In the genomic region with DNA sequence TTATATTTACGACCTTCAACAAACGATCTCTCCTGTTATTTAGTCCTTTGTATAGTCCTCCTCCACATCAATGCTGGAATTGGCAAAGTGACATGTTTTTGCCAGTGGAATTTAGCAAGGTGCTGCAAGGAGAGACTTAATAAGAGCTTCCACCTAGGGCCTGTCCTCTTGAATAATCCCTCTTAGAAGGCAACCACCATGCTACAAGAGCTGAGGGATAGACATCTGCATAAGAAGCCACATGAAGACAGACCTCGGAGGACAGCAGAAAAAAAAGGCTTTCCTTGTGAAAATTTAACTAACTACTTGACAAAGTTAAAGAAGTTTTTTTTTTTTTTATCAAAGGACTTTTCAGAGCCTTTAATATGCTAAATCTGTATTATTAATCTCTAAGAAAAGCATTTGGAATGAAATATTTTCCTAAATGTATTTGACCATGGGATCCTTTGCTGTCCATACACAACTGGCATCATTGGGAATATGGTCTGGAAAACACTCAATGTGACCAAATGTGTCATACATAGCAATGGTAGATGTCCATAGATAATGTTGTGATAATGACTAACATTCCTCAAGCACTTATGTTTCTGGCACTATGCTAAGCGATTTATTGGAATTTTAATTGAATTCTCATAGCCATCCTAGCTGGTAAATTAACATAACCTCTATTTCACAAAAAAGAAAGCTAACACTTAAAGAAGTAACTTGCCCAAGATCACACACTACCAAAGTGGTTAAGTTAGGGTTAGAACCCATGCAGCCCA, we compare ENCODE assay signal across 1 cellular context.
TF ChIP-seq lines count a peak whose summit lies in the region.

No MANE protein-coding gene starts in this region.

TF ChIP-seq in WTC11, 78 proteins besides CTCF, POLR2A, EP300 and RAD21 (continued from another document):
- TF ChIP-seq, protein P1, sequence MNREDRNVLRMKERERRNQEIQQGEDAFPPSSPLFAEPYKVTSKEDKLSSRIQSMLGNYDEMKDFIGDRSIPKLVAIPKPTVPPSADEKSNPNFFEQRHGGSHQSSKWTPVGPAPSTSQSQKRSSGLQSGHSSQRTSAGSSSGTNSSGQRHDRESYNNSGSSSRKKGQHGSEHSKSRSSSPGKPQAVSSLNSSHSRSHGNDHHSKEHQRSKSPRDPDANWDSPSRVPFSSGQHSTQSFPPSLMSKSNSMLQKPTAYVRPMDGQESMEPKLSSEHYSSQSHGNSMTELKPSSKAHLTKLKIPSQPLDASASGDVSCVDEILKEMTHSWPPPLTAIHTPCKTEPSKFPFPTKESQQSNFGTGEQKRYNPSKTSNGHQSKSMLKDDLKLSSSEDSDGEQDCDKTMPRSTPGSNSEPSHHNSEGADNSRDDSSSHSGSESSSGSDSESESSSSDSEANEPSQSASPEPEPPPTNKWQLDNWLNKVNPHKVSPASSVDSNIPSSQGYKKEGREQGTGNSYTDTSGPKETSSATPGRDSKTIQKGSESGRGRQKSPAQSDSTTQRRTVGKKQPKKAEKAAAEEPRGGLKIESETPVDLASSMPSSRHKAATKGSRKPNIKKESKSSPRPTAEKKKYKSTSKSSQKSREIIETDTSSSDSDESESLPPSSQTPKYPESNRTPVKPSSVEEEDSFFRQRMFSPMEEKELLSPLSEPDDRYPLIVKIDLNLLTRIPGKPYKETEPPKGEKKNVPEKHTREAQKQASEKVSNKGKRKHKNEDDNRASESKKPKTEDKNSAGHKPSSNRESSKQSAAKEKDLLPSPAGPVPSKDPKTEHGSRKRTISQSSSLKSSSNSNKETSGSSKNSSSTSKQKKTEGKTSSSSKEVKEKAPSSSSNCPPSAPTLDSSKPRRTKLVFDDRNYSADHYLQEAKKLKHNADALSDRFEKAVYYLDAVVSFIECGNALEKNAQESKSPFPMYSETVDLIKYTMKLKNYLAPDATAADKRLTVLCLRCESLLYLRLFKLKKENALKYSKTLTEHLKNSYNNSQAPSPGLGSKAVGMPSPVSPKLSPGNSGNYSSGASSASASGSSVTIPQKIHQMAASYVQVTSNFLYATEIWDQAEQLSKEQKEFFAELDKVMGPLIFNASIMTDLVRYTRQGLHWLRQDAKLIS (CRISPR knock-in tag; IDR thresholded peaks at IDR 0.05; ENCODE audit: borderline replicate concordance) = no peak
- no peak for TF ChIP-seq HMGA2 (CRISPR knock-in tag; IDR thresholded peaks at IDR 0.05)
- TF ChIP-seq GABPB1 (CRISPR knock-in tag; IDR thresholded peaks at IDR 0.05) = no peak
- TF ChIP-seq, protein P2, sequence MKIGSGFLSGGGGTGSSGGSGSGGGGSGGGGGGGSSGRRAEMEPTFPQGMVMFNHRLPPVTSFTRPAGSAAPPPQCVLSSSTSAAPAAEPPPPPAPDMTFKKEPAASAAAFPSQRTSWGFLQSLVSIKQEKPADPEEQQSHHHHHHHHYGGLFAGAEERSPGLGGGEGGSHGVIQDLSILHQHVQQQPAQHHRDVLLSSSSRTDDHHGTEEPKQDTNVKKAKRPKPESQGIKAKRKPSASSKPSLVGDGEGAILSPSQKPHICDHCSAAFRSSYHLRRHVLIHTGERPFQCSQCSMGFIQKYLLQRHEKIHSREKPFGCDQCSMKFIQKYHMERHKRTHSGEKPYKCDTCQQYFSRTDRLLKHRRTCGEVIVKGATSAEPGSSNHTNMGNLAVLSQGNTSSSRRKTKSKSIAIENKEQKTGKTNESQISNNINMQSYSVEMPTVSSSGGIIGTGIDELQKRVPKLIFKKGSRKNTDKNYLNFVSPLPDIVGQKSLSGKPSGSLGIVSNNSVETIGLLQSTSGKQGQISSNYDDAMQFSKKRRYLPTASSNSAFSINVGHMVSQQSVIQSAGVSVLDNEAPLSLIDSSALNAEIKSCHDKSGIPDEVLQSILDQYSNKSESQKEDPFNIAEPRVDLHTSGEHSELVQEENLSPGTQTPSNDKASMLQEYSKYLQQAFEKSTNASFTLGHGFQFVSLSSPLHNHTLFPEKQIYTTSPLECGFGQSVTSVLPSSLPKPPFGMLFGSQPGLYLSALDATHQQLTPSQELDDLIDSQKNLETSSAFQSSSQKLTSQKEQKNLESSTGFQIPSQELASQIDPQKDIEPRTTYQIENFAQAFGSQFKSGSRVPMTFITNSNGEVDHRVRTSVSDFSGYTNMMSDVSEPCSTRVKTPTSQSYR (CRISPR knock-in tag; IDR thresholded peaks at IDR 0.05) = no peak
- TF ChIP-seq ESRRA (CRISPR knock-in tag; IDR thresholded peaks at IDR 0.05; ENCODE audit: borderline replicate concordance) = no peak
- TF ChIP-seq, protein P3, sequence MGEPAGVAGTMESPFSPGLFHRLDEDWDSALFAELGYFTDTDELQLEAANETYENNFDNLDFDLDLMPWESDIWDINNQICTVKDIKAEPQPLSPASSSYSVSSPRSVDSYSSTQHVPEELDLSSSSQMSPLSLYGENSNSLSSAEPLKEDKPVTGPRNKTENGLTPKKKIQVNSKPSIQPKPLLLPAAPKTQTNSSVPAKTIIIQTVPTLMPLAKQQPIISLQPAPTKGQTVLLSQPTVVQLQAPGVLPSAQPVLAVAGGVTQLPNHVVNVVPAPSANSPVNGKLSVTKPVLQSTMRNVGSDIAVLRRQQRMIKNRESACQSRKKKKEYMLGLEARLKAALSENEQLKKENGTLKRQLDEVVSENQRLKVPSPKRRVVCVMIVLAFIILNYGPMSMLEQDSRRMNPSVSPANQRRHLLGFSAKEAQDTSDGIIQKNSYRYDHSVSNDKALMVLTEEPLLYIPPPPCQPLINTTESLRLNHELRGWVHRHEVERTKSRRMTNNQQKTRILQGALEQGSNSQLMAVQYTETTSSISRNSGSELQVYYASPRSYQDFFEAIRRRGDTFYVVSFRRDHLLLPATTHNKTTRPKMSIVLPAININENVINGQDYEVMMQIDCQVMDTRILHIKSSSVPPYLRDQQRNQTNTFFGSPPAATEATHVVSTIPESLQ (CRISPR knock-in tag; IDR thresholded peaks at IDR 0.05) = no peak
- TF ChIP-seq CREB1 (CRISPR knock-in tag; IDR thresholded peaks at IDR 0.05) = no peak
- TF ChIP-seq GRHL2 (CRISPR knock-in tag; IDR thresholded peaks at IDR 0.05; ENCODE audit: insufficient replicate concordance, severe bottlenecking) = no peak
